14 cellular contexts compared by ENCODE assay signal in the genomic region with DNA sequence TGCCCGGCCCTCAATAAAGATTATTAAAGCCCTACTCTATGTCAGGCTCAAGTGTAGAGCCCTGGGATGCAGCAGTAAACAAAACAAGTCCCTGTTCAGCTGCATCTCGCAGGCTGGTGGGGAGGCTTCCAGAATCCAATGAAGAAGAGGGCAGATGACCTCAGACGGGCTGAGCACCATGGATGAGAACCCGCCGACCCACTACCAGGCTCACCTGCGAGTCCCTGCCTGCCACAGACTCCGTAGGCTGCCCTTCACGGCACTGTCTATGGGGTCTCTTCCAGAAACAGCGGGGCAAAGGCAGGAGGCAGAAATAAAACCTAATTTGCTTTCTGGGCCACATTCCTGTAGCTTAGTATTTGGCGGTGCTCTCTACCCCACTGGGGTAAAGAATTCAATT.
"Had no signal": no experiment of that assay in that cellular context is flagged by ENCODE, and none has a peak within 500 bp of the region (broad histone marks: within the 10 kb centered on the region; RNA-seq: fewer than 3 reads in every experiment).

No MANE protein-coding gene starts in this region.

- H3K27me3 ChIP-seq: sigmoid colon, stomach had no signal

- H3K9me3 ChIP-seq: heart right ventricle, sigmoid colon, stomach had no signal

- ATAC-seq: heart right ventricle had no signal

- H3K27ac ChIP-seq: coronary artery, heart right ventricle, skin epidermis, stomach had no signal

- H3K36me3 ChIP-seq: heart right ventricle, sigmoid colon, stomach had no signal

- H3K4me3 ChIP-seq: coronary artery, dorsolateral prefrontal cortex, heart right ventricle, sigmoid colon, skin epidermis, stomach had no signal

- DNase-seq: dorsolateral prefrontal cortex; effector CD8-positive, alpha-beta T cell; heart right ventricle; hypothalamus; kidney glomerular epithelial cell; mesendoderm; naive B cell; sigmoid colon; stimulated activated CD4-positive, alpha-beta T cell treated with anti-CD3 and anti-CD28 coated beads, Interleukin-12 subunit alpha, Interleukin-12 subunit beta, amount 100 ng/mL, for 4 hours; stimulated activated naive CD4-positive, alpha-beta T cell; stomach; trophoblast cell had no signal
